In the genomic region with DNA sequence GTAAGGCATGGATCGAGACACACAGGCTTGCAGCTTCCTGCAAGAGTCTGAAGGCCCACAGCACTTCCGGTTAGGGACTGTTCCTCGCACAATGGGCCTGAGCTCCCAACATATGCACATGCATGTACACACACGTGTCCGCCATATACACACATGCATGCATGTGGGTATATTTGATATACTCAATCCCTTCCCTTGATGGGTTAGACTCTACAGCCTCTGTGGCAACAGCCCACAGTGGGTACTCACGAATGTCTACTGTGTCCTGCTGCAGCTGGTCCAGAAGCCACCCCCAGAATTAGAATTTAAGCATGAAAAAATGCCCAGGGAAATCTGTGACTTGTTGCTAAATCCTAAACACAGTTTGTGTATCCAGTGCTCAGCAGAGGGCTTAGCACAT, we compare ENCODE assay signal across 26 cellular contexts. TPM values are rescaled to one million over a fixed set of nuclear protein-coding genes. Genes with fewer than 3 reads are reported as not detected.
DNase-seq lines count a peak whose midpoint lies in the region; ATAC-seq, FAIRE-seq and TF ChIP-seq lines count a peak whose summit lies in the region.
"Had no signal": no experiment of that assay in that cellular context is flagged by ENCODE, and none has a peak within 500 bp of the region (broad histone marks: within the 10 kb centered on the region; RNA-seq: fewer than 3 reads in every experiment).

No MANE protein-coding gene starts in this region.

- no peak overlapping the region for H3K4ac ChIP-seq in IMR-90 (ENCODE audit: low read depth, low read length)

- no peak overlapping the region for H3K4me3 Mint-ChIP-seq in stimulated activated memory B cell treated with anti-CD40 and anti-IgM and Interleukin-4, amounts not matched to agents 10 μg/mL and 1 μg/mL and 100 μg/mL, for 72 hours
- H3K4me3 Mint-ChIP-seq: CD4-positive, alpha-beta memory T cell had no signal

- H2BK20ac ChIP-seq in IMR-90 (ENCODE audit: low read depth, low read length), result no peak overlapping the region

- no peak overlapping the region for H3K9ac ChIP-seq in IMR-90 (ENCODE audit: low read depth, low read length)
- H3K9ac ChIP-seq: KMS-11, SK-N-SH had no signal

- no peaks in the 10 kb centered on the region for H3K27me3 ChIP-seq in IMR-90 (ENCODE audit: control insufficient read depth, insufficient read depth, low read length)
- no peaks in the 10 kb centered on the region for H3K27me3 ChIP-seq in WERI-Rb-1 (ENCODE audit: insufficient read depth, low read depth, severe bottlenecking)

- dilution Hi-C loops in IMR-90 (cut with HindIII; ENCODE audit: low sequenced_read_pairs, unreplicated experiment), result loop anchor here (25.0 kb wide), 1 partner anchor 256 kb away; no protein-coding TSS in a partner anchor

- H3K27ac Mint-ChIP-seq in stimulated activated memory B cell treated with anti-CD40 and anti-IgM and Interleukin-4, amounts not matched to agents 10 μg/mL and 1 μg/mL and 100 μg/mL, for 72 hours, result no peak overlapping the region
- H3K27ac Mint-ChIP-seq: CD4-positive, alpha-beta memory T cell; IgD-negative memory B cell had no signal

- H3K4me3 ChIP-seq in IMR-90 (ENCODE audit: insufficient read depth, low read depth, low read length) (no peak overlapping the region), WERI-Rb-1 (ENCODE audit: low read depth, low read length) (no peak overlapping the region)

- TF ChIP-seq POLR2A in IMR-90 (IDR thresholded peaks at IDR 0.05; ENCODE audit: low read depth, low read length) (peak; percentile 40), GM12891 (IDR thresholded peaks at IDR 0.05; ENCODE audit: low read depth, low read length) (no peak)

- no peak overlapping the region for H4K5ac ChIP-seq in IMR-90 (ENCODE audit: low read depth, low read length)

- no peaks in the 10 kb centered on the region for H3K9me3 Mint-ChIP-seq in stimulated activated memory B cell treated with anti-CD40 and anti-IgM and Interleukin-4, amounts not matched to agents 10 μg/mL and 1 μg/mL and 100 μg/mL, for 72 hours
- H3K9me3 Mint-ChIP-seq: CD4-positive, alpha-beta memory T cell; IgD-negative memory B cell had no signal

- no peak overlapping the region for H2AK9ac ChIP-seq in IMR-90 (replicated peaks; ENCODE audit: low read depth, low read length, poor library complexity)

- H2BK15ac ChIP-seq in IMR-90 (ENCODE audit: low read depth, low read length), result no peak overlapping the region

- H3K36me3 ChIP-seq in IMR-90 (ENCODE audit: control insufficient read depth, insufficient read depth, low read length) (peaks cover 60% of the 10 kb centered on the region), WERI-Rb-1 (no peaks in the 10 kb centered on the region; the same call in 1 of the 2 replicates)

- no peak overlapping the region for H3K14ac ChIP-seq in IMR-90 (replicated peaks; ENCODE audit: low read depth, low read length)

- H4K20me1 ChIP-seq in IMR-90 (ENCODE audit: insufficient read depth, low read length), result peaks cover 70% of the 10 kb centered on the region

- CTCF ChIA-PET in IMR-90 (lab: Yijun Ruan, JAX), result no interaction called here

- H3K79me1 ChIP-seq in IMR-90 (ENCODE audit: low read depth in 1 of 2, low read length in 2 of 2), result peaks cover 18 to 42% of the 10 kb centered on the region in 2 experiments

- no peak overlapping the region for H3K56ac ChIP-seq in IMR-90 (ENCODE audit: extremely low read depth, insufficient read depth, low read length)

- no peaks in the 10 kb centered on the region for H3K36me3 Mint-ChIP-seq in stimulated activated memory B cell treated with anti-CD40 and anti-IgM and Interleukin-4, amounts not matched to agents 10 μg/mL and 1 μg/mL and 100 μg/mL, for 72 hours
- H3K36me3 Mint-ChIP-seq: CD4-positive, alpha-beta memory T cell; IgD-negative memory B cell had no signal

- no peak for TF ChIP-seq RAD21 in IMR-90 (IDR thresholded peaks at IDR 0.05; ENCODE audit: low read length)

- H3K4me1 ChIP-seq in IMR-90 (ENCODE audit: control insufficient read depth, insufficient read depth, low read length), result peaks cover 4% of the 10 kb centered on the region

- peak overlapping the region in 1 of 2 experiments; percentile 10; a peak in 1 of 4 replicates for H4K8ac ChIP-seq in IMR-90 (ENCODE audit: low read depth in 2 of 2, low read length in 2 of 2)

- no peak overlapping the region for H4K91ac ChIP-seq in IMR-90 (ENCODE audit: insufficient read depth, low read depth, low read length)

- no peak overlapping the region for H2BK5ac ChIP-seq in IMR-90 (ENCODE audit: low read depth, low read length, poor library complexity, severe bottlenecking)

- no peak for ATAC-seq in IMR-90 (ENCODE audit: low read depth)
- peak; percentile 27 for ATAC-seq in stimulated activated memory B cell treated with anti-CD40 and anti-IgM and Interleukin-4, amounts not matched to agents 10 μg/mL and 1 μg/mL and 100 μg/mL, for 72 hours

- POLR2A ChIA-PET in IMR-90 (lab: Charles Lee; ENCODE audit: unreplicated experiment), result interaction anchor here (0.6 to 4.9 kb wide), 4 partner anchors 9 to 271 kb away, joined by 3 to 24 read pairs (median 4); a partner anchor contains a TSS

- peaks cover 17% of the 10 kb centered on the region for H3K27me3 Mint-ChIP-seq in stimulated activated memory B cell treated with anti-CD40 and anti-IgM and Interleukin-4, amounts not matched to agents 10 μg/mL and 1 μg/mL and 100 μg/mL, for 72 hours

- no peak overlapping the region for H2AFZ ChIP-seq in IMR-90 (replicated peaks; ENCODE audit: low read length, poor library complexity)

- TF ChIP-seq CTCF in IMR-90 (conservative IDR thresholded peaks at IDR 0.05; ENCODE audit: low read depth, low read length) (no peak), VCaP (conservative IDR thresholded peaks at IDR 0.05) (no peak), WERI-Rb-1 (IDR thresholded peaks at IDR 0.05; ENCODE audit: low read depth, low read length) (no peak)

- H3K4me2 ChIP-seq in IMR-90 (ENCODE audit: low read depth, low read length), result no peak overlapping the region
- H3K4me2 ChIP-seq: KMS-11, SK-N-SH had no signal

- DNase-seq in IMR-90, result no peak
- DNase-seq in epithelial cell of prostate (ENCODE audit: low read depth, low spot score), result no peak
- DNase-seq in GM12891 (ENCODE audit: insufficient read length, low spot score), result no peak
- DNase-seq in OCI-M2 (lab: John Stamatoyannopoulos, UW; ENCODE audit: unreplicated experiment), result no peak
- DNase-seq in WERI-Rb-1, result no peak
- DNase-seq: C1 segment of cervical spinal cord; Caco-2; CD4-positive, alpha-beta memory T cell; DMS 273 treated with DMSO at 0.1 percent for 48 hours; DMS79 treated with DMSO at 0.1 percent for 48 hours; GF-D8; NCI-H1048; NCI-H1694; NCI-H2029 treated with DMSO at 0.1 percent for 48 hours; NCI-H446 treated with DMSO at 0.1 percent for 48 hours; NK-92 treated with Interleukin-12 subunit alpha and Interleukin-12 subunit beta, amount 100 ng/mL, for 24 hours; SIG-M5; SK-N-SH; SW 1271 had no signal

- peaks cover 10% of the 10 kb centered on the region for H3K9me1 ChIP-seq in IMR-90 (ENCODE audit: insufficient read depth, low read length)

- FAIRE-seq in GM12891 (lab: Jason Lieb, UNC), result no peak
- FAIRE-seq: GM12892, GM19239, H54 had no signal

- no peak overlapping the region for H3K23ac ChIP-seq in IMR-90 (ENCODE audit: low read depth, low read length)

- BruUV-seq in IMR-90 (replicated peaks; lab: Mats Ljungman, UMichigan), result no TSS peak

- no peak overlapping the region for H2AK5ac ChIP-seq in IMR-90 (ENCODE audit: low read depth, low read length)

- no peaks in the 10 kb centered on the region for H3K4me1 Mint-ChIP-seq in stimulated activated memory B cell treated with anti-CD40 and anti-IgM and Interleukin-4, amounts not matched to agents 10 μg/mL and 1 μg/mL and 100 μg/mL, for 72 hours
- H3K4me1 Mint-ChIP-seq: CD4-positive, alpha-beta memory T cell; IgD-negative memory B cell had no signal

- no peak overlapping the region for H3K27ac ChIP-seq in IMR-90 (ENCODE audit: insufficient read depth, low read length)
- peak overlapping the region; percentile 82 for H3K27ac ChIP-seq in VCaP
- peak overlapping the region; percentile 96 for H3K27ac ChIP-seq in epithelial cell of prostate
- no peak overlapping the region for H3K27ac ChIP-seq in WERI-Rb-1
- H3K27ac ChIP-seq: KMS-11 had no signal

- in situ Hi-C loops in IMR-90 (cut with MboI; ENCODE audit: low sequenced_read_pairs), result no loop called here

- no peak overlapping the region for H2BK120ac ChIP-seq in IMR-90 (ENCODE audit: low read depth, low read length)

- intact Hi-C loops in IMR-90 (cut with micrococcal nuclease), result no loop called here

- WGBS in IMR-90 (ENCODE audit: extremely low coverage in 2 of 2, insufficient read length in 1 of 2), 2 experiments, result 100% methylated on average over 2 of the region's 6 CpGs; no CpG with 5 or more reads in 1 of the 2 experiments

- no peaks in the 10 kb centered on the region for H3K9me3 ChIP-seq in IMR-90 (ENCODE audit: control insufficient read depth, insufficient read depth, low read length)
- H3K9me3 ChIP-seq in WERI-Rb-1 (ENCODE audit: severe bottlenecking), result no peaks in the 10 kb centered on the region
- H3K9me3 ChIP-seq: Caco-2, SK-N-SH had no signal

- no peak overlapping the region for H3K18ac ChIP-seq in IMR-90 (ENCODE audit: low read depth, low read length)

TF ChIP-seq in IMR-90, 13 proteins besides CTCF, POLR2A, EP300 and RAD21 (continues in another document):
- TF ChIP-seq, protein P1, sequence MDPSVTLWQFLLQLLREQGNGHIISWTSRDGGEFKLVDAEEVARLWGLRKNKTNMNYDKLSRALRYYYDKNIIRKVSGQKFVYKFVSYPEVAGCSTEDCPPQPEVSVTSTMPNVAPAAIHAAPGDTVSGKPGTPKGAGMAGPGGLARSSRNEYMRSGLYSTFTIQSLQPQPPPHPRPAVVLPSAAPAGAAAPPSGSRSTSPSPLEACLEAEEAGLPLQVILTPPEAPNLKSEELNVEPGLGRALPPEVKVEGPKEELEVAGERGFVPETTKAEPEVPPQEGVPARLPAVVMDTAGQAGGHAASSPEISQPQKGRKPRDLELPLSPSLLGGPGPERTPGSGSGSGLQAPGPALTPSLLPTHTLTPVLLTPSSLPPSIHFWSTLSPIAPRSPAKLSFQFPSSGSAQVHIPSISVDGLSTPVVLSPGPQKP (IDR thresholded peaks at IDR 0.05; ENCODE audit: borderline replicate concordance, low read depth, low read length), result no peak

TF ChIP-seq in GM12891, 5 proteins besides CTCF, POLR2A, EP300 and RAD21:
- TF ChIP-seq POLR2AphosphoS5 (IDR thresholded peaks at IDR 0.05; ENCODE audit: low read depth, low read length) (no peak), SPI1 (IDR thresholded peaks at IDR 0.05; ENCODE audit: low read depth, low read length) (no peak), POU2F2 (IDR thresholded peaks at IDR 0.05; ENCODE audit: low read depth, low read length) (no peak), TAF1 (IDR thresholded peaks at IDR 0.05; ENCODE audit: low read depth, low read length) (no peak), PAX5 (IDR thresholded peaks at IDR 0.05; ENCODE audit: insufficient read depth, low read length, severe bottlenecking) (no peak)

RNA-seq across cellular contexts. Expression of a gene that starts 9.9 kb away (rescaled TPM):
- 75.6 and 102 TPM in 2 replicates for total RNA-seq in IMR-90 (2012; rRNA removed)
- polyA plus RNA-seq in IMR-90 (2012; rRNA removed), result 99.0 and 126 TPM in 2 replicates
- 45.0 and 45.1 TPM in 2 replicates for polyA plus RNA-seq in IMR-90 (2012; cell fraction: cytosol; rRNA removed)
- polyA plus RNA-seq in IMR-90 (2012; cell fraction: nucleus; rRNA removed; ENCODE audit: low replicate concordance), result 88.3 and 572 TPM in 2 replicates
- polyA plus RNA-seq in GM12891 (2012; ENCODE audit: low read depth, missing spikeins), result not detected
- polyA plus RNA-seq: CD4-positive, alpha-beta memory T cell; IgD-negative memory B cell had no signal

Comparison
In these comparisons a context has a peak if more than half of its experiments do, and no peak if none do; other contexts are left out.
1. H3K27ac ChIP-seq: peak in VCaP (single experiment) and epithelial cell of prostate (single experiment); none in IMR-90 (single experiment) and WERI-Rb-1 (single experiment).